ENCODE assay signal across 8 cellular contexts in the genomic region with DNA sequence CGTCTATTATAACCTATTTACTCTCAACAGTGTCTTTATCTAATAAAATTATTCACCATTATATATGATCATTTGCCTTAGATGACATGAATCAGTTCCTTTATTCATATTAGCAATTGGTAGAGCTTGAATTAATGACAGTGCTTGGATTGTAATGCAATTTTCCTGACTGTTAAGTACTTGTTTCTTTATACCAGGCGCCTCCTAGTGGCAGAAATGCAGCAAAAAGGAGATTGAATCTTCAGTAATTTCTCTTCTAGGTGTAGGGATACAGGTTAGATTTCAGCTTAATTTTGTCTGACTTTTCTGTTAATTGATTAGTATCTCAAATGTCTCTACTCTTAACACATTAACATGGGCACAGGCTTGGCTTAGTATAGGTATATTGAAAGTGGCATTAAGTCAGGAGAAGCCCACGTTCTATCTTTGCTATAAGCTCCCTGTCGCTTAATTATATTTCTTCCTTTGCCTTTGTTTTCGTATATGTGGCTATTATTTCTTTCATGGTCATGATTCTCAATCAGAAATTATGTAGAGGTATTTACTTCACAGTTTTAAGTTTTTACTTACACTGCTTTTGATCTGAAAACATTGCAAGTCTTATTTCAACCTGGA. TPM values are rescaled to one million over a fixed set of nuclear protein-coding genes. Genes with fewer than 3 reads are reported as not detected.
A peak's percentile ranks its signal among the peaks of the same experiment; 100 is the strongest.
DNase-seq lines count a peak whose midpoint lies in the region; ATAC-seq, FAIRE-seq and TF ChIP-seq lines count a peak whose summit lies in the region.

No MANE protein-coding gene starts in this region.

- no peak overlapping the region for H2AK5ac ChIP-seq in neuronal stem cell (ENCODE audit: low read depth, low read length)

- H3K4ac ChIP-seq in neuronal stem cell (ENCODE audit: low read length), result no peak overlapping the region

- H3K27me3 ChIP-seq in neuronal stem cell (ENCODE audit: control insufficient read depth in 3 of 3, insufficient read depth in 3 of 3, low read depth in 1 of 3, low read length in 3 of 3) (no peaks in the 10 kb centered on the region), uterus (no peaks in the 10 kb centered on the region)

- no peak overlapping the region for H4K8ac ChIP-seq in neuronal stem cell (ENCODE audit: low read depth, low read length)

- no peak for FAIRE-seq in HTR-8/SVneo (lab: Jason Lieb, UNC)

- no peak overlapping the region for H3K18ac ChIP-seq in neuronal stem cell (ENCODE audit: low read length)

- H3K4me1 ChIP-seq in neuronal stem cell (ENCODE audit: control insufficient read depth in 2 of 2, insufficient read depth in 1 of 2, low read depth in 1 of 2, low read length in 2 of 2), result no peaks in the 10 kb centered on the region
- H3K4me1 ChIP-seq in uterus, result no peaks in the 10 kb centered on the region

- no peak overlapping the region for H2BK120ac ChIP-seq in neuronal stem cell (ENCODE audit: low read depth, low read length)

- H3K36me3 ChIP-seq in neuronal stem cell (replicated peaks in 1 of 2; ENCODE audit: control insufficient read depth in 2 of 2, insufficient read depth in 2 of 2, low read length in 2 of 2) (no peaks in the 10 kb centered on the region), uterus (no peaks in the 10 kb centered on the region)

- no peak overlapping the region for H2AFZ ChIP-seq in neuronal stem cell (ENCODE audit: low read length)

- no peak overlapping the region for H2BK12ac ChIP-seq in neuronal stem cell (ENCODE audit: low read length)

- WGBS in neuronal stem cell (ENCODE audit: extremely low coverage in 2 of 2, insufficient read length in 2 of 2, insufficient replicate concordance in 1 of 2), 2 donors, result 100% methylated on average over 1 of the region's 5 CpGs; no CpG with 5 or more reads in 1 of the 2 donors

- TF ChIP-seq POLR2A in uterus (IDR thresholded peaks at IDR 0.05), result no peak

- H4K91ac ChIP-seq in neuronal stem cell (ENCODE audit: low read depth, low read length, poor library complexity), result no peak overlapping the region

- H2BK5ac ChIP-seq in neuronal stem cell (ENCODE audit: low read length), result no peak overlapping the region

- intact Hi-C loops in uterus (cut with DNase I; ENCODE audit: low total_unique reads), result loop anchor here (10.0 kb wide), 1 partner anchor 467 kb away; no protein-coding TSS in a partner anchor

- no peak overlapping the region for H3K4me2 ChIP-seq in neuronal stem cell (ENCODE audit: insufficient read depth, low read length, poor library complexity, severe bottlenecking)

- H2BK15ac ChIP-seq in neuronal stem cell (ENCODE audit: low read length), result no peak overlapping the region

- peak; percentile 80 for TF ChIP-seq CTCF in fibroblast of pulmonary artery (IDR thresholded peaks at IDR 0.05; ENCODE audit: low read length, missing control alignments)
- TF ChIP-seq CTCF in uterus (IDR thresholded peaks at IDR 0.05), result peak; percentile 78 to 86 (median 82)

- H3K79me1 ChIP-seq in neuronal stem cell (ENCODE audit: low read depth, low read length), result no peaks in the 10 kb centered on the region

- no peak overlapping the region for H3K23ac ChIP-seq in neuronal stem cell (ENCODE audit: low read depth, low read length, poor library complexity)

- H3K9ac ChIP-seq in neuronal stem cell (ENCODE audit: low read depth, low read length, poor library complexity), result no peak overlapping the region

- no peak overlapping the region for H3K27ac ChIP-seq in neuronal stem cell (replicated peaks; ENCODE audit: low read length)
- no peak overlapping the region for H3K27ac ChIP-seq in uterus

- no peak overlapping the region for H3K14ac ChIP-seq in neuronal stem cell (ENCODE audit: low read length)

- H3K9me3 ChIP-seq in neuronal stem cell (replicated peaks in 1 of 2; ENCODE audit: control insufficient read depth in 2 of 2, insufficient read depth in 1 of 2, low read depth in 1 of 2, low read length in 2 of 2), result no peaks in the 10 kb centered on the region
- no peaks in the 10 kb centered on the region for H3K9me3 ChIP-seq in uterus

- H3K4me3 ChIP-seq in fibroblast of pulmonary artery (replicated peaks; ENCODE audit: low read depth, low read length) (no peak overlapping the region), neuronal stem cell (ENCODE audit: low read length in 2 of 2) (no peak overlapping the region), uterus (no peak overlapping the region)

- DNase-seq in DMS153 treated with DMSO at 0.1 percent for 48 hours (lab: John Stamatoyannopoulos, UW; ENCODE audit: unreplicated experiment) (peak; percentile 69), HTR-8/SVneo (ENCODE audit: insufficient read length, low spot score) (peak; percentile 23), NOMO-1 treated with dmso at 0.1 percent for 144 hours (lab: John Stamatoyannopoulos, UW; ENCODE audit: unreplicated experiment) (peak; percentile 14), activated T-cell treated with anti-CD3 and anti-CD28 coated beads for 24 hours (ENCODE audit: low read depth) (peak; percentile 52), fibroblast of pulmonary artery (ENCODE audit: low read depth) (peak; percentile 84), neuronal stem cell (ENCODE audit: low spot score) (peak; percentile 69), uterus (peak; percentile 57 to 89)

- ATAC-seq in HG02678 (IDR thresholded peaks at IDR 0.05; ENCODE audit: unreplicated experiment), result no peak

RNA-seq across cellular contexts. Expression of a gene that starts 9.1 kb away (rescaled TPM):
- polyA plus RNA-seq in neuronal stem cell (2013, experiment 1 of 2), result 6.2 TPM
- polyA plus RNA-seq in neuronal stem cell (2013, experiment 2 of 2), result 6.3 TPM
- total RNA-seq in uterus, result 100 to 1,000 TPM in 1 of 4 donors, 10 to 100 TPM in 3; 37.9 to 105 (median 86.8) TPM

RNA-seq across cellular contexts. Expression of a gene that starts 43.3 kb away (rescaled TPM):
- polyA plus RNA-seq in neuronal stem cell (2013, experiment 1 of 2), result 18.8 TPM
- polyA plus RNA-seq in neuronal stem cell (2013, experiment 2 of 2), result 18.5 TPM
- 10 to 100 TPM; 17.1 to 83.2 (median 52.2) TPM for total RNA-seq in uterus

Comparison
In these comparisons a context has a peak if more than half of its experiments do, and no peak if none do; other contexts are left out.
1. DNase-seq: peak in every context shown above with its lines; median percentile 84 in fibroblast of pulmonary artery; 73 in uterus; 69 in DMS153 treated with DMSO at 0.1 percent for 48 hours; 69 in neuronal stem cell; 52 in activated T-cell treated with anti-CD3 and anti-CD28 coated beads for 24 hours; 23 in HTR-8/SVneo; 14 in NOMO-1 treated with dmso at 0.1 percent for 144 hours.